Comparison of ENCODE assay signal across 26 cellular contexts in genomic region chr19:49070416-49070815, GRCh38. TPM values are rescaled to one million over a fixed set of nuclear protein-coding genes. Genes with fewer than 3 reads are reported as not detected.
"Had no signal": no experiment of that assay in that cellular context is flagged by ENCODE, and none has a peak within 500 bp of the region (broad histone marks: within the 10 kb centered on the region; RNA-seq: fewer than 3 reads in every experiment).

No MANE protein-coding gene starts in this region.

- H3K27ac ChIP-seq: brain microvascular endothelial cell, KMS-11, PC-9 had no signal

- FAIRE-seq: TTC549 had no signal

- H3K4me2 ChIP-seq: KMS-11, PC-9 had no signal

- H3K36me3 ChIP-seq: brain microvascular endothelial cell had no signal

- H2AFZ ChIP-seq: PC-9 had no signal

- DNase-seq: activated B cell treated with CpG ODN at 0.5 μM for 24 hours; activated CD4-positive, alpha-beta T cell treated with anti-CD3 and anti-CD28 coated beads for 1 hour; activated CD4-positive, alpha-beta T cell treated with anti-CD3 and anti-CD28 coated beads, Interleukin-2, amount 10 ng/mL, durations not matched to agents 24 days and 14 days; activated CD4-positive, alpha-beta T cell treated with anti-CD3 and anti-CD28 coated beads, Interleukin-2, amount 50 U/mL, for 48 hours; activated CD8-positive, alpha-beta memory T cell treated with anti-CD3 and anti-CD28 coated beads, Interleukin-2, amount 10 ng/mL, durations not matched to agents 7 days and 5 days; activated effector memory CD4-positive, alpha-beta T cell treated with anti-CD3 and anti-CD28 coated beads, Interleukin-2, amount 50 U/mL, for 16 hours; activated naive CD4-positive, alpha-beta T cell treated with anti-CD3 and anti-CD28 coated beads for 36 hours; activated T-cell treated with anti-CD3 and anti-CD28 coated beads, Interleukin-2, amount 50 U/mL, for 24 hours; amygdala; brain microvascular endothelial cell; NCI-H1092; NCI-H1417; NCI-H1930; NCI-H2107; NCI-H510A treated with DMSO at 0.1 percent for 48 hours; NCI-H69; PC-9; SIG-M5; T-helper 2 cell; T1000 had no signal

- H3K4me3 ChIP-seq: PC-9 had no signal

- ATAC-seq: activated CD8-positive, alpha-beta memory T cell treated with anti-CD3 and anti-CD28 coated beads, Interleukin-2, amount 10 ng/mL, durations not matched to agents 7 days and 5 days had no signal

- H3K4me3 Mint-ChIP-seq: activated B cell treated with CpG ODN at 0.5 μM for 24 hours; activated CD4-positive, alpha-beta T cell treated with anti-CD3 and anti-CD28 coated beads, Interleukin-2, amount 10 ng/mL, durations not matched to agents 24 days and 14 days; activated CD8-positive, alpha-beta memory T cell treated with anti-CD3 and anti-CD28 coated beads, Interleukin-2, amount 10 ng/mL, durations not matched to agents 7 days and 5 days; activated naive CD4-positive, alpha-beta T cell treated with anti-CD3 and anti-CD28 coated beads for 36 hours; activated naive CD8-positive, alpha-beta T cell; activated T-cell treated with anti-CD3 and anti-CD28 coated beads, Interleukin-2, amount 50 U/mL, for 24 hours had no signal

- H3K27ac Mint-ChIP-seq: activated B cell treated with CpG ODN at 0.5 μM for 24 hours; activated CD4-positive, alpha-beta T cell treated with anti-CD3 and anti-CD28 coated beads, Interleukin-2, amount 10 ng/mL, durations not matched to agents 24 days and 14 days; activated CD8-positive, alpha-beta memory T cell treated with anti-CD3 and anti-CD28 coated beads, Interleukin-2, amount 10 ng/mL, durations not matched to agents 7 days and 5 days; activated naive CD4-positive, alpha-beta T cell treated with anti-CD3 and anti-CD28 coated beads for 36 hours; activated naive CD8-positive, alpha-beta T cell; activated T-cell treated with anti-CD3 and anti-CD28 coated beads, Interleukin-2, amount 50 U/mL, for 24 hours had no signal

- H3K9me3 Mint-ChIP-seq: activated B cell treated with CpG ODN at 0.5 μM for 24 hours; activated naive CD4-positive, alpha-beta T cell treated with anti-CD3 and anti-CD28 coated beads for 36 hours had no signal

- H3K9ac ChIP-seq: KMS-11 had no signal

RNA-seq across cellular contexts. Expression of gene KCNA7, which starts 2.1 kb away (rescaled TPM):
- total RNA-seq: activated B cell treated with CpG ODN at 0.5 μM for 24 hours; activated CD4-positive, alpha-beta T cell treated with anti-CD3 and anti-CD28 coated beads, Interleukin-2, amount 10 ng/mL, durations not matched to agents 24 days and 14 days; activated CD8-positive, alpha-beta memory T cell treated with anti-CD3 and anti-CD28 coated beads, Interleukin-2, amount 10 ng/mL, durations not matched to agents 7 days and 5 days; activated naive CD4-positive, alpha-beta T cell treated with anti-CD3 and anti-CD28 coated beads for 36 hours; MCF 10A; PC-9; RPMI7951 had no signal

RNA-seq across cellular contexts. Expression of gene NTF4, which starts 5.8 kb away (rescaled TPM):
- total RNA-seq: activated B cell treated with CpG ODN at 0.5 μM for 24 hours; activated CD4-positive, alpha-beta T cell treated with anti-CD3 and anti-CD28 coated beads, Interleukin-2, amount 10 ng/mL, durations not matched to agents 24 days and 14 days; activated CD8-positive, alpha-beta memory T cell treated with anti-CD3 and anti-CD28 coated beads, Interleukin-2, amount 10 ng/mL, durations not matched to agents 7 days and 5 days; activated naive CD4-positive, alpha-beta T cell treated with anti-CD3 and anti-CD28 coated beads for 36 hours; cardiac septum; RPMI7951 had no signal

RNA-seq across cellular contexts. Expression of gene CGB7, which starts 12.9 kb away (rescaled TPM):
- total RNA-seq: activated B cell treated with CpG ODN at 0.5 μM for 24 hours; activated CD4-positive, alpha-beta T cell treated with anti-CD3 and anti-CD28 coated beads, Interleukin-2, amount 10 ng/mL, durations not matched to agents 24 days and 14 days; activated CD8-positive, alpha-beta memory T cell treated with anti-CD3 and anti-CD28 coated beads, Interleukin-2, amount 10 ng/mL, durations not matched to agents 7 days and 5 days; activated naive CD4-positive, alpha-beta T cell treated with anti-CD3 and anti-CD28 coated beads for 36 hours; cardiac septum had no signal

RNA-seq across cellular contexts. Expression of gene CGB8, which starts 21.5 kb away (rescaled TPM):
- total RNA-seq: activated B cell treated with CpG ODN at 0.5 μM for 24 hours; activated CD4-positive, alpha-beta T cell treated with anti-CD3 and anti-CD28 coated beads, Interleukin-2, amount 10 ng/mL, durations not matched to agents 24 days and 14 days; activated CD8-positive, alpha-beta memory T cell treated with anti-CD3 and anti-CD28 coated beads, Interleukin-2, amount 10 ng/mL, durations not matched to agents 7 days and 5 days; activated naive CD4-positive, alpha-beta T cell treated with anti-CD3 and anti-CD28 coated beads for 36 hours; cardiac septum; RPMI7951 had no signal
